ENCODE assay signal across 14 cellular contexts in the genomic region with DNA sequence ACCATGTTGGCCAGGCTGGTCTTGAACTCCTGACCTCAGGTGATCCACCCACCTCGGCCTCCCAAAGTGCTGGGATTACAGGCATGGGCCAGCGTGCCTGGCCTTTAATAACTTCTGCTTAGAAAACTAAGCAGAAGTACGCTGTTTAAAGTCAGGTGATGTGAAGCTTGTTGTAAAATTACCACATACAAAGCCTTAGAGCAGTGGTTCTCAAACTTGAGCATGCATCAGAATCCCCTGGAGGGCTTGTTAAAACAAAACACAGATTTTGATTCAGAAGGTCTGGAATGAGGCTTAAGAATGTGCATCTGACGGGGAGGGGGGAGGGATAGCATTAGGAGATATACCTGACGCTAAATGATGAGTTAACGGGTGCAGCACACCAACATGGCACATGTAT. TPM values are rescaled to one million over a fixed set of nuclear protein-coding genes. Genes with fewer than 3 reads are reported as not detected.
DNase-seq lines count a peak whose midpoint lies in the region; ATAC-seq and TF ChIP-seq lines count a peak whose summit lies in the region.
"Had no signal": no experiment of that assay in that cellular context is flagged by ENCODE, and none has a peak within 500 bp of the region (broad histone marks: within the 10 kb centered on the region; RNA-seq: fewer than 3 reads in every experiment).

No MANE protein-coding gene starts in this region.

- no peaks in the 10 kb centered on the region for H3K9me3 Mint-ChIP-seq in chondrocyte (ENCODE audit: low read depth)

- no peaks in the 10 kb centered on the region for H3K9me3 ChIP-seq in Karpas-422 (ENCODE audit: low read length)
- H3K9me3 ChIP-seq in gastroesophageal sphincter = no peaks in the 10 kb centered on the region
- H3K9me3 ChIP-seq: BLaER1 treated with 17β-estradiol and CSF1 and Interleukin-3, amounts not matched to agents 10 nM and 100 nM had no signal

- H3K27ac Mint-ChIP-seq in chondrocyte (ENCODE audit: unreplicated experiment) = peak overlapping the region; percentile 80

- H3K4me1 ChIP-seq in Karpas-422 (ENCODE audit: low read length) (no peaks in the 10 kb centered on the region), foreskin keratinocyte (no peaks in the 10 kb centered on the region), gastroesophageal sphincter (peaks cover 0 to 11% (median 0%) of the 10 kb centered on the region in 3 donors)
- H3K4me1 ChIP-seq: BLaER1 treated with 17β-estradiol and CSF1 and Interleukin-3, amounts not matched to agents 10 nM and 100 nM had no signal

- TF ChIP-seq POLR2A in gastroesophageal sphincter (IDR thresholded peaks at IDR 0.05) = no peak

- H3K27me3 Mint-ChIP-seq in chondrocyte (ENCODE audit: low read depth) = no peaks in the 10 kb centered on the region

- TF ChIP-seq EP300 in gastroesophageal sphincter (IDR thresholded peaks at IDR 0.05) = no peak

- no peak overlapping the region for H3K27ac ChIP-seq in Karpas-422 (ENCODE audit: low read length)
- H3K27ac ChIP-seq in foreskin keratinocyte = no peak overlapping the region
- H3K27ac ChIP-seq in gastroesophageal sphincter = no peak overlapping the region
- H3K27ac ChIP-seq: BLaER1 treated with 17β-estradiol and CSF1 and Interleukin-3, amounts not matched to agents 10 nM and 100 nM had no signal

- no peak overlapping the region for H3K9ac ChIP-seq in Karpas-422 (ENCODE audit: low read length)
- H3K9ac ChIP-seq: BLaER1 treated with 17β-estradiol and CSF1 and Interleukin-3, amounts not matched to agents 10 nM and 100 nM had no signal

- peaks cover 10% of the 10 kb centered on the region for H3K4me1 Mint-ChIP-seq in chondrocyte (ENCODE audit: low read depth)

- H3K36me3 Mint-ChIP-seq in chondrocyte (ENCODE audit: low read depth) = peaks cover 24% of the 10 kb centered on the region

- TF ChIP-seq CTCF in chondrocyte (IDR thresholded peaks at IDR 0.05) (no peak), foreskin keratinocyte (conservative IDR thresholded peaks at IDR 0.05) (no peak), gastroesophageal sphincter (IDR thresholded peaks at IDR 0.05) (no peak)

- H3K79me2 ChIP-seq in Karpas-422 (ENCODE audit: low read length) = peaks cover 79% of the 10 kb centered on the region

- H3K36me3 ChIP-seq in Karpas-422 (ENCODE audit: insufficient read depth, low read length) = peaks cover 44% of the 10 kb centered on the region
- peaks cover 0 to 74% of the 10 kb centered on the region in 2 donors for H3K36me3 ChIP-seq in gastroesophageal sphincter

- H4K20me1 ChIP-seq in Karpas-422 (ENCODE audit: insufficient read depth, low read depth, low read length) = no peaks in the 10 kb centered on the region

- H3K27me3 ChIP-seq in Karpas-422 (ENCODE audit: low read length) = no peaks in the 10 kb centered on the region
- H3K27me3 ChIP-seq in foreskin keratinocyte = no peaks in the 10 kb centered on the region
- H3K27me3 ChIP-seq in gastroesophageal sphincter = no peaks in the 10 kb centered on the region
- H3K27me3 ChIP-seq: BLaER1 treated with 17β-estradiol and CSF1 and Interleukin-3, amounts not matched to agents 10 nM and 100 nM had no signal

- H3K4me3 ChIP-seq in Karpas-422 (ENCODE audit: low read length) (no peak overlapping the region), gastroesophageal sphincter (no peak overlapping the region)
- H3K4me3 ChIP-seq: BLaER1 treated with 17β-estradiol and CSF1 and Interleukin-3, amounts not matched to agents 10 nM and 100 nM had no signal

- H2AFZ ChIP-seq in Karpas-422 (ENCODE audit: low read length) = no peak overlapping the region

- WGBS in gastroesophageal sphincter (ENCODE audit: low coverage in 1 of 2), 2 donors = 89 to 100% methylated on average over 4 to 5 of the region's 6 CpGs

- H3K4me3 Mint-ChIP-seq in chondrocyte (ENCODE audit: unreplicated experiment) = no peak overlapping the region

- H3K9me2 ChIP-seq in Karpas-422 (replicated peaks; ENCODE audit: insufficient read depth, low read length) = no peaks in the 10 kb centered on the region

- no peak overlapping the region for H3K4me2 ChIP-seq in Karpas-422 (ENCODE audit: low read depth, low read length, poor library complexity, severe bottlenecking)
- H3K4me2 ChIP-seq: BLaER1 treated with 17β-estradiol and CSF1 and Interleukin-3, amounts not matched to agents 10 nM and 100 nM had no signal

- peak; percentile 40 for DNase-seq in Karpas-422
- no peak for DNase-seq in chondrocyte (ENCODE audit: low spot score)
- peak; percentile 27 to 85 for DNase-seq in foreskin keratinocyte
- DNase-seq: H7, NCI-H1417, NCI-H1930, NCI-H2171 treated with DMSO at 0.1 percent for 48 hours, NCI-H774 had no signal

- ATAC-seq in foreskin keratinocyte = no peak
- no peak for ATAC-seq in gastroesophageal sphincter
- no peak for ATAC-seq in esophagus mucosa
- no peak for ATAC-seq in GM18867 (IDR thresholded peaks at IDR 0.05; ENCODE audit: unreplicated experiment)
- ATAC-seq in GM21526 (IDR thresholded peaks at IDR 0.05; ENCODE audit: low FRiP score, unreplicated experiment) = no peak
- ATAC-seq: Right ventricle myocardium inferior had no signal

RNA-seq across cellular contexts. Expression of a gene that starts 30.2 kb away (rescaled TPM):
- total RNA-seq in Karpas-422 (2014; rRNA removed; shearing (Covaris generic); ENCODE audit: low replicate concordance) = 119 and 153 TPM in 2 replicates
- total RNA-seq in chondrocyte (53.9 to 71.7 TPM (median 70.4 TPM) in 3 replicates), foreskin keratinocyte (67.3 and 83.6 TPM in 2 replicates), gastroesophageal sphincter (100 to 1,000 TPM in 1 of 4 donors, 10 to 100 TPM in 3; 79.2 to 120 (median 84.4) TPM), esophagus mucosa (53.4 TPM)
- polyA plus RNA-seq in foreskin keratinocyte = 33.6 and 37.7 TPM in 2 replicates
